In the genomic region with DNA sequence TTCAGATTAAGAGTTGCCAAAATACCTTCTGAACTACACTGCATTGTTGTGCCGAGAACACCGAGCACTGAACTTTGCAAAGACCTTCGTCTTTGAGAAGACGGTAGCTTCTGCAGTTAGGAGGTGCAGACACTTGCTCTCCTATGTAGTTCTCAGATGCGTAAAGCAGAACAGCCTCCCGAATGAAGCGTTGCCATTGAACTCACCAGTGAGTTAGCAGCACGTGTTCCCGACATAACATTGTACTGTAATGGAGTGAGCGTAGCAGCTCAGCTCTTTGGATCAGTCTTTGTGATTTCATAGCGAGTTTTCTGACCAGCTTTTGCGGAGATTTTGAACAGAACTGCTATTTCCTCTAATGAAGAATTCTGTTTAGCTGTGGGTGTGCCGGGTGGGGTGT, we compare ENCODE assay signal across 1 cellular context.
TF ChIP-seq lines count a peak whose summit lies in the region.

No MANE protein-coding gene starts in this region.

TF ChIP-seq in WTC11, 78 proteins besides CTCF, POLR2A, EP300 and RAD21 (continued from another document):
- TF ChIP-seq, protein P1, sequence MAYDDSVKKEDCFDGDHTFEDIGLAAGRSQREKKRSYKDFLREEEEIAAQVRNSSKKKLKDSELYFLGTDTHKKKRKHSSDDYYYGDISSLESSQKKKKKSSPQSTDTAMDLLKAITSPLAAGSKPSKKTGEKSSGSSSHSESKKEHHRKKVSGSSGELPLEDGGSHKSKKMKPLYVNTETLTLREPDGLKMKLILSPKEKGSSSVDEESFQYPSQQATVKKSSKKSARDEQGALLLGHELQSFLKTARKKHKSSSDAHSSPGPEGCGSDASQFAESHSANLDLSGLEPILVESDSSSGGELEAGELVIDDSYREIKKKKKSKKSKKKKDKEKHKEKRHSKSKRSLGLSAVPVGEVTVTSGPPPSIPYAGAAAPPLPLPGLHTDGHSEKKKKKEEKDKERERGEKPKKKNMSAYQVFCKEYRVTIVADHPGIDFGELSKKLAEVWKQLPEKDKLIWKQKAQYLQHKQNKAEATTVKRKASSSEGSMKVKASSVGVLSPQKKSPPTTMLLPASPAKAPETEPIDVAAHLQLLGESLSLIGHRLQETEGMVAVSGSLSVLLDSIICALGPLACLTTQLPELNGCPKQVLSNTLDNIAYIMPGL (CRISPR knock-in tag; IDR thresholded peaks at IDR 0.05) = no peak
- TF ChIP-seq SMAD3 (CRISPR knock-in tag; IDR thresholded peaks at IDR 0.05; ENCODE audit: borderline replicate concordance) = no peak
- TF ChIP-seq, protein P2, sequence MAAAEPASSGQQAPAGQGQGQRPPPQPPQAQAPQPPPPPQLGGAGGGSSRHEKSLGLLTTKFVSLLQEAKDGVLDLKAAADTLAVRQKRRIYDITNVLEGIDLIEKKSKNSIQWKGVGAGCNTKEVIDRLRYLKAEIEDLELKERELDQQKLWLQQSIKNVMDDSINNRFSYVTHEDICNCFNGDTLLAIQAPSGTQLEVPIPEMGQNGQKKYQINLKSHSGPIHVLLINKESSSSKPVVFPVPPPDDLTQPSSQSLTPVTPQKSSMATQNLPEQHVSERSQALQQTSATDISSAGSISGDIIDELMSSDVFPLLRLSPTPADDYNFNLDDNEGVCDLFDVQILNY (CRISPR knock-in tag; IDR thresholded peaks at IDR 0.05) = no peak
- no peak for TF ChIP-seq RORB (CRISPR knock-in tag; IDR thresholded peaks at IDR 0.05)
- no peak for TF ChIP-seq TEAD1 (CRISPR knock-in tag; IDR thresholded peaks at IDR 0.05)
- TF ChIP-seq, protein P3, sequence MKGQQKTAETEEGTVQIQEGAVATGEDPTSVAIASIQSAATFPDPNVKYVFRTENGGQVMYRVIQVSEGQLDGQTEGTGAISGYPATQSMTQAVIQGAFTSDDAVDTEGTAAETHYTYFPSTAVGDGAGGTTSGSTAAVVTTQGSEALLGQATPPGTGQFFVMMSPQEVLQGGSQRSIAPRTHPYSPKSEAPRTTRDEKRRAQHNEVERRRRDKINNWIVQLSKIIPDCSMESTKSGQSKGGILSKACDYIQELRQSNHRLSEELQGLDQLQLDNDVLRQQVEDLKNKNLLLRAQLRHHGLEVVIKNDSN (CRISPR knock-in tag; IDR thresholded peaks at IDR 0.05) = no peak
- TF ChIP-seq, protein P4, sequence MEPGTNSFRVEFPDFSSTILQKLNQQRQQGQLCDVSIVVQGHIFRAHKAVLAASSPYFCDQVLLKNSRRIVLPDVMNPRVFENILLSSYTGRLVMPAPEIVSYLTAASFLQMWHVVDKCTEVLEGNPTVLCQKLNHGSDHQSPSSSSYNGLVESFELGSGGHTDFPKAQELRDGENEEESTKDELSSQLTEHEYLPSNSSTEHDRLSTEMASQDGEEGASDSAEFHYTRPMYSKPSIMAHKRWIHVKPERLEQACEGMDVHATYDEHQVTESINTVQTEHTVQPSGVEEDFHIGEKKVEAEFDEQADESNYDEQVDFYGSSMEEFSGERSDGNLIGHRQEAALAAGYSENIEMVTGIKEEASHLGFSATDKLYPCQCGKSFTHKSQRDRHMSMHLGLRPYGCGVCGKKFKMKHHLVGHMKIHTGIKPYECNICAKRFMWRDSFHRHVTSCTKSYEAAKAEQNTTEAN (CRISPR knock-in tag; IDR thresholded peaks at IDR 0.05) = no peak
- TF ChIP-seq, protein P5, sequence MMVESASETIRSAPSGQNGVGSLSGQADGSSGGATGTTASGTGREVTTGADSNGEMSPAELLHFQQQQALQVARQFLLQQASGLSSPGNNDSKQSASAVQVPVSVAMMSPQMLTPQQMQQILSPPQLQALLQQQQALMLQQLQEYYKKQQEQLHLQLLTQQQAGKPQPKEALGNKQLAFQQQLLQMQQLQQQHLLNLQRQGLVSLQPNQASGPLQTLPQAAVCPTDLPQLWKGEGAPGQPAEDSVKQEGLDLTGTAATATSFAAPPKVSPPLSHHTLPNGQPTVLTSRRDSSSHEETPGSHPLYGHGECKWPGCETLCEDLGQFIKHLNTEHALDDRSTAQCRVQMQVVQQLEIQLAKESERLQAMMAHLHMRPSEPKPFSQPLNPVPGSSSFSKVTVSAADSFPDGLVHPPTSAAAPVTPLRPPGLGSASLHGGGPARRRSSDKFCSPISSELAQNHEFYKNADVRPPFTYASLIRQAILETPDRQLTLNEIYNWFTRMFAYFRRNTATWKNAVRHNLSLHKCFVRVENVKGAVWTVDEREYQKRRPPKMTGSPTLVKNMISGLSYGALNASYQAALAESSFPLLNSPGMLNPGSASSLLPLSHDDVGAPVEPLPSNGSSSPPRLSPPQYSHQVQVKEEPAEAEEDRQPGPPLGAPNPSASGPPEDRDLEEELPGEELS (CRISPR knock-in tag; IDR thresholded peaks at IDR 0.05) = no peak
- TF ChIP-seq, protein P6, sequence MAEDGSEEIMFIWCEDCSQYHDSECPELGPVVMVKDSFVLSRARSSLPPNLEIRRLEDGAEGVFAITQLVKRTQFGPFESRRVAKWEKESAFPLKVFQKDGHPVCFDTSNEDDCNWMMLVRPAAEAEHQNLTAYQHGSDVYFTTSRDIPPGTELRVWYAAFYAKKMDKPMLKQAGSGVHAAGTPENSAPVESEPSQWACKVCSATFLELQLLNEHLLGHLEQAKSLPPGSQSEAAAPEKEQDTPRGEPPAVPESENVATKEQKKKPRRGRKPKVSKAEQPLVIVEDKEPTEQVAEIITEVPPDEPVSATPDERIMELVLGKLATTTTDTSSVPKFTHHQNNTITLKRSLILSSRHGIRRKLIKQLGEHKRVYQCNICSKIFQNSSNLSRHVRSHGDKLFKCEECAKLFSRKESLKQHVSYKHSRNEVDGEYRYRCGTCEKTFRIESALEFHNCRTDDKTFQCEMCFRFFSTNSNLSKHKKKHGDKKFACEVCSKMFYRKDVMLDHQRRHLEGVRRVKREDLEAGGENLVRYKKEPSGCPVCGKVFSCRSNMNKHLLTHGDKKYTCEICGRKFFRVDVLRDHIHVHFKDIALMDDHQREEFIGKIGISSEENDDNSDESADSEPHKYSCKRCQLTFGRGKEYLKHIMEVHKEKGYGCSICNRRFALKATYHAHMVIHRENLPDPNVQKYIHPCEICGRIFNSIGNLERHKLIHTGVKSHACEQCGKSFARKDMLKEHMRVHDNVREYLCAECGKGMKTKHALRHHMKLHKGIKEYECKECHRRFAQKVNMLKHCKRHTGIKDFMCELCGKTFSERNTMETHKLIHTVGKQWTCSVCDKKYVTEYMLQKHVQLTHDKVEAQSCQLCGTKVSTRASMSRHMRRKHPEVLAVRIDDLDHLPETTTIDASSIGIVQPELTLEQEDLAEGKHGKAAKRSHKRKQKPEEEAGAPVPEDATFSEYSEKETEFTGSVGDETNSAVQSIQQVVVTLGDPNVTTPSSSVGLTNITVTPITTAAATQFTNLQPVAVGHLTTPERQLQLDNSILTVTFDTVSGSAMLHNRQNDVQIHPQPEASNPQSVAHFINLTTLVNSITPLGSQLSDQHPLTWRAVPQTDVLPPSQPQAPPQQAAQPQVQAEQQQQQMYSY (CRISPR knock-in tag; IDR thresholded peaks at IDR 0.05) = no peak
- TF ChIP-seq, protein P7, sequence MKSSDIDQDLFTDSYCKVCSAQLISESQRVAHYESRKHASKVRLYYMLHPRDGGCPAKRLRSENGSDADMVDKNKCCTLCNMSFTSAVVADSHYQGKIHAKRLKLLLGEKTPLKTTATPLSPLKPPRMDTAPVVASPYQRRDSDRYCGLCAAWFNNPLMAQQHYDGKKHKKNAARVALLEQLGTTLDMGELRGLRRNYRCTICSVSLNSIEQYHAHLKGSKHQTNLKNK (CRISPR knock-in tag; IDR thresholded peaks at IDR 0.05) = no peak
